9 cellular contexts compared by ENCODE assay signal in genomic region chr7:88401009-88401623, GRCh38.
DNase-seq lines count a peak whose midpoint lies in the region; ATAC-seq and TF ChIP-seq lines count a peak whose summit lies in the region.
"Had no signal": no experiment of that assay in that cellular context is flagged by ENCODE, and none has a peak within 500 bp of the region (broad histone marks: within the 10 kb centered on the region; RNA-seq: fewer than 3 reads in every experiment).

No MANE protein-coding gene starts in this region.

- H3K27ac ChIP-seq in DOHH2 (ENCODE audit: low read depth, low read length) (no peak overlapping the region), lower lobe of right lung (no peak overlapping the region)
- H3K27ac ChIP-seq: SJSA1 had no signal

- peak; percentile 43 for ATAC-seq in GM19372 (IDR thresholded peaks at IDR 0.05; ENCODE audit: low read depth, unreplicated experiment)
- ATAC-seq in HG03442 (IDR thresholded peaks at IDR 0.05; ENCODE audit: unreplicated experiment): peak; percentile 52
- ATAC-seq in lower lobe of right lung: peak in 1 of 2 donors; percentile 39

- no peaks in the 10 kb centered on the region for H4K20me1 ChIP-seq in DOHH2 (ENCODE audit: control insufficient read depth, insufficient read depth, low read depth, low read length)

- DNase-seq in SKM-1 (lab: John Stamatoyannopoulos, UW; ENCODE audit: unreplicated experiment): peak; percentile 54
- no peak for DNase-seq in lower lobe of right lung
- no peak for DNase-seq in activated CD8-positive, alpha-beta memory T cell treated with anti-CD3 and anti-CD28 coated beads for 24 hours
- DNase-seq in activated CD8-positive, alpha-beta memory T cell treated with anti-CD3 and anti-CD28 coated beads, Interleukin-2, amount 50 U/mL, for 48 hours: no peak
- DNase-seq in NCI-H128 (lab: John Stamatoyannopoulos, UW; ENCODE audit: unreplicated experiment): no peak

- no peaks in the 10 kb centered on the region for H3K79me2 ChIP-seq in DOHH2 (ENCODE audit: control insufficient read depth, low read length)

- intact Hi-C loops in lower lobe of right lung (cut with DNase I): no loop called here

- H3F3A ChIP-seq in DOHH2 (ENCODE audit: control insufficient read depth, insufficient read depth): no peaks in the 10 kb centered on the region

- H3K4me1 ChIP-seq in DOHH2 (ENCODE audit: control insufficient read depth, low read length) (no peaks in the 10 kb centered on the region), lower lobe of right lung (no peaks in the 10 kb centered on the region)
- H3K4me1 ChIP-seq: SJSA1 had no signal

- H3K9me3 ChIP-seq in DOHH2 (ENCODE audit: control insufficient read depth, insufficient read depth, low read length) (no peaks in the 10 kb centered on the region), lower lobe of right lung (no peaks in the 10 kb centered on the region)
- H3K9me3 ChIP-seq: SJSA1 had no signal

- H3K4me3 ChIP-seq in DOHH2 (ENCODE audit: low read length) (no peak overlapping the region), lower lobe of right lung (no peak overlapping the region)
- H3K4me3 ChIP-seq: SJSA1 had no signal

- H3K4me2 ChIP-seq in DOHH2 (ENCODE audit: low read length): no peak overlapping the region

- H3K9me2 ChIP-seq in DOHH2 (replicated peaks; ENCODE audit: control insufficient read depth, low read length): no peaks in the 10 kb centered on the region

- TF ChIP-seq CTCF in DOHH2 (IDR thresholded peaks at IDR 0.05; ENCODE audit: low read depth, low read length, poor library complexity, severe bottlenecking) (peak; percentile 90), lower lobe of right lung (IDR thresholded peaks at IDR 0.05) (peak; percentile 33)

- H3K36me3 ChIP-seq in DOHH2 (ENCODE audit: control insufficient read depth, low read length): no peaks in the 10 kb centered on the region
- no peaks in the 10 kb centered on the region for H3K36me3 ChIP-seq in lower lobe of right lung
- H3K36me3 ChIP-seq: SJSA1 had no signal

- H3K27me3 ChIP-seq in DOHH2 (ENCODE audit: control insufficient read depth, low read length) (no peaks in the 10 kb centered on the region), lower lobe of right lung (ENCODE audit: low read depth) (no peaks in the 10 kb centered on the region)
- H3K27me3 ChIP-seq: SJSA1 had no signal
